In the genomic region with DNA sequence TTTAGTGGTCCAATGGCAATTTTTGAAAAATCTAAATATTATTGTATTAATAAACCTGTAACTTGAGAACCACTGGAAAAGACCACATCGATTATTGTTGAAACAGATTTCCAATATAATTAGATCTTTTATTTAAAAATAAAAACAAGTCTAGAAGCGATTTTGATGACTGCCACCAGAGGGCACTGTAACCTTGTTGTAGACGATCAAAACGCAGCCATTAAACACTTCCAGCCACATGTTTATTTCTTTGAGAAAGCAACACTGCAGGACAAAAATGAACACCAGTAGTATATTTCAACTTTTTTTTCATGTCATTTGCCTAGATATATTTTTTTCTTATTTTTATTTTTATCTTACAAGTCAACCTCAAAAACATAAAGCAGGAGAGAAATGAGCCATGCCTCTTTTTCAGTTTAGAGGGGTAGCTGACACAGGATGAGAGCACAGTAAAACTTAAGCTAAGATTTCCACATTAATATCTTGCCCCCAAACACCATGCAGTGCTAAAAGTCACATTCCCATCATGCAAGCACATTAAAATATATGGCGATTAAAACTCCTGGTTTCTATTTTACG, we compare ENCODE assay signal across 9 cellular contexts.
DNase-seq lines count a peak whose midpoint lies in the region; ATAC-seq and TF ChIP-seq lines count a peak whose summit lies in the region.
"Had no signal": no experiment of that assay in that cellular context is flagged by ENCODE, and none has a peak within 500 bp of the region (broad histone marks: within the 10 kb centered on the region; RNA-seq: fewer than 3 reads in every experiment).

No MANE protein-coding gene starts in this region.

- no peak for ATAC-seq in GM21528 (IDR thresholded peaks at IDR 0.05; ENCODE audit: low FRiP score, unreplicated experiment)

- no peak for TF ChIP-seq POLR2A in prostate gland (IDR thresholded peaks at IDR 0.05)

- H4K20me1 ChIP-seq in OCI-LY3 (ENCODE audit: insufficient read depth, low read length), result no peaks in the 10 kb centered on the region

- H3K27ac ChIP-seq in OCI-LY3 (ENCODE audit: low read length) (no peak overlapping the region), prostate gland (no peak overlapping the region)
- H3K27ac ChIP-seq: SJSA1 had no signal

- 29% methylated on average over 6 of the region's 6 CpGs for WGBS in prostate gland

- intact Hi-C loops in prostate gland (cut with DNase I), result loop anchor here (2.0 to 10.0 kb wide), 3 partner anchors 210 to 350 kb away; no protein-coding TSS in a partner anchor

- DNase-seq in COLO668 (lab: John Stamatoyannopoulos, UW; ENCODE audit: unreplicated experiment) (peak; percentile 41), HT1080 (ENCODE audit: low read depth) (peak; percentile 30), activated T-cell treated with anti-CD3 and anti-CD28 coated beads for 48 hours (ENCODE audit: low read depth) (peak; percentile 29), fibroblast of mammary gland (ENCODE audit: low read depth) (peak; percentile 80), prostate gland (ENCODE audit: low spot score) (peak; percentile 67), GM19240 (ENCODE audit: insufficient read length, low spot score) (no peak)

- H3K4me1 ChIP-seq in OCI-LY3 (ENCODE audit: low read length) (no peaks in the 10 kb centered on the region), prostate gland (replicated peaks) (no peaks in the 10 kb centered on the region)
- H3K4me1 ChIP-seq: SJSA1 had no signal

- H3K4me3 ChIP-seq in OCI-LY3 (ENCODE audit: low read length) (no peak overlapping the region), fibroblast of mammary gland (ENCODE audit: control insufficient read depth, low read depth, low read length) (no peak overlapping the region), prostate gland (no peak overlapping the region)
- H3K4me3 ChIP-seq: SJSA1 had no signal

- no peak overlapping the region for H3K4me2 ChIP-seq in OCI-LY3 (ENCODE audit: low read length)

- H3K9me3 ChIP-seq in OCI-LY3 (ENCODE audit: insufficient read depth, low read length) (no peaks in the 10 kb centered on the region), prostate gland (no peaks in the 10 kb centered on the region)
- H3K9me3 ChIP-seq: SJSA1 had no signal

- H3K36me3 ChIP-seq in OCI-LY3 (replicated peaks; ENCODE audit: low read depth, low read length), result no peaks in the 10 kb centered on the region
- H3K36me3 ChIP-seq in prostate gland, result no peaks in the 10 kb centered on the region
- H3K36me3 ChIP-seq: SJSA1 had no signal

- no peaks in the 10 kb centered on the region for H3K79me2 ChIP-seq in OCI-LY3 (ENCODE audit: low read length)

- no peak overlapping the region for H3K9ac ChIP-seq in OCI-LY3 (ENCODE audit: low read length)

- no peaks in the 10 kb centered on the region; the same call in 1 of the 2 replicates for H3K27me3 ChIP-seq in OCI-LY3 (ENCODE audit: low read depth, low read length)
- no peaks in the 10 kb centered on the region for H3K27me3 ChIP-seq in prostate gland (replicated peaks; ENCODE audit: insufficient read depth)
- H3K27me3 ChIP-seq: SJSA1 had no signal

- TF ChIP-seq CTCF in OCI-LY3 (IDR thresholded peaks at IDR 0.05; ENCODE audit: low read depth, low read length) (peak; percentile 63), fibroblast of mammary gland (conservative IDR thresholded peaks at IDR 0.05; ENCODE audit: control insufficient read depth, insufficient read depth, low read depth, low read length) (peak; percentile 73), prostate gland (IDR thresholded peaks at IDR 0.05) (peak; percentile 72 to 91 (median 84))

- no peak overlapping the region for H2AFZ ChIP-seq in OCI-LY3 (ENCODE audit: low read depth, low read length)
